Comparison of ENCODE assay signal across 8 cellular contexts in the genomic region with DNA sequence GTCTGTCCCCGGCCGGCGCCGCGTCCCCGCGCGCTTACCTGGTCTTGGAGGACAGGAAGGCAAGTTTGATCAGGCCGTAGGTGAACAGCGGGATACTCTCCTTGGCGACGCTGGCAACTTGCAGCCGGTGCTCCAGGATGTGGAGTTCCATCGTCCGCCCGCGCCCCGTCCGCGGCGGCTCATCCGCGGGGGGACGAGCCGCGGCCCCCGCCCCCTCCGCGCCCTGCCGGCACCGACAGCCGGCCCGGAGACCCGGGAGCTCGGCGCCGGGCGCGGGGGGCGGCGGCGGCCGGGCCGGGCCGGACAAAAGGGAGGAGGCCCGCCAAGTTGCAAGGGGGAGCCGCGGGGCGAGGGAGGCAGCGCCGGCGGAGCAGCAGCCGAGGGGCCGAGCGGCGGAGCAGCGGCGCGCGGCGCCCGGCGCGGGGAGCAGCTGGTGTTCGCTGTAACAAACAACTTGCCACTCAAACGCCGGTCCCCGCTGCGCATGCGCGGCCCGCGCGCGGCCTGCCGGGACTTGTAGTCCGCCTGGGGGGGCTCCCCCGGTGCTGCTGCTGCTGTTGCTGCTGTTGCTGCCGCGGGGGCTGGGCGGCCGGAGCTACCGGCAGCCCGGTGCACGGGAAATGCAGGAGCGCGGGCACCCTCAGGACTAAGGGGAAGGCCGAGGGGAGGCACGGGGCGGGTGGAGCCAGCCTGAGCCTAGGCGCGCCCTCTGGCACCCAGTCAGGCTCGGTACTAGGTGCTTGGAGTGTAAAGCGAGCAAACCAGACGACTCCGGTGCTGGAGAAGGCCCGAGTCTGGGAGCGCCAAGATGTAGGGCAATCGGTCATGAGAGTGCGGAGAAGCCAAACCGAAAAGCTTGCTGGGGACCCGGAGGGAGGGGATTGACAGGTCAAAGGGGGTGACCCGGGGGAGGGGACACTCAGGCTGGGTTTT.
DNase-seq lines count a peak whose midpoint lies in the region; ATAC-seq lines count a peak whose summit lies in the region.
"Not testable (repeated sequence)": the region's sequence is repeated elsewhere in the genome, so short reads cannot be mapped to it uniquely, and the experiment has no call there.

No MANE protein-coding gene starts in this region.

- peak overlapping the region; percentile 55 for H3K4me3 Mint-ChIP-seq in activated naive CD4-positive, alpha-beta T cell treated with anti-CD3 and anti-CD28 coated beads for 36 hours
- peak overlapping the region in 1 of 5 donors; percentile 24 for H3K4me3 Mint-ChIP-seq in immature natural killer cell

- H3K9me3 Mint-ChIP-seq in activated naive CD4-positive, alpha-beta T cell treated with anti-CD3 and anti-CD28 coated beads for 36 hours; immature natural killer cell: not testable (repeated sequence)

- peak; percentile 94 for ATAC-seq in GM19328 (IDR thresholded peaks at IDR 0.05; ENCODE audit: unreplicated experiment)
- ATAC-seq in HG02610 (IDR thresholded peaks at IDR 0.05; ENCODE audit: unreplicated experiment) = peak; percentile 94
- ATAC-seq in HG03378 (IDR thresholded peaks at IDR 0.05; ENCODE audit: unreplicated experiment) = peak; percentile 90
- ATAC-seq in activated CD4-positive, CD25-positive, alpha-beta regulatory T cell treated with anti-CD3 and anti-CD28 coated beads, Interleukin-2, amount 50 U/mL, for 24 hours = peak; percentile 94 to 95
- peak; percentile 94 for ATAC-seq in aorta (ENCODE audit: low FRiP score)

- H3K27me3 Mint-ChIP-seq in activated naive CD4-positive, alpha-beta T cell treated with anti-CD3 and anti-CD28 coated beads for 36 hours (ENCODE audit: low read depth); immature natural killer cell (ENCODE audit: low read depth in 3 of 3): not testable (repeated sequence)

- WGBS in aorta, 2 donors = 0% methylated on average over 14 of the region's 103 CpGs; no CpG with 5 or more reads in 1 of the 2 donors

- H3K36me3 Mint-ChIP-seq in activated naive CD4-positive, alpha-beta T cell treated with anti-CD3 and anti-CD28 coated beads for 36 hours (ENCODE audit: low read depth); immature natural killer cell: not testable (repeated sequence)

- H3K27ac Mint-ChIP-seq in activated naive CD4-positive, alpha-beta T cell treated with anti-CD3 and anti-CD28 coated beads for 36 hours; immature natural killer cell: not testable (repeated sequence)

- H3K4me1 ChIP-seq in aorta (ENCODE audit: control insufficient read depth in 1 of 2, insufficient read depth in 2 of 2, low read length in 2 of 2) = not testable (repeated sequence)

- not testable (repeated sequence) for H3K4me1 Mint-ChIP-seq in activated naive CD4-positive, alpha-beta T cell treated with anti-CD3 and anti-CD28 coated beads for 36 hours (ENCODE audit: low read depth); immature natural killer cell

- H3K36me3 ChIP-seq in aorta (ENCODE audit: control insufficient read depth in 1 of 2, insufficient read depth in 2 of 2, low read length in 1 of 2) = not testable (repeated sequence)

- H3K9me3 ChIP-seq in aorta (ENCODE audit: control insufficient read depth, low read length) = not testable (repeated sequence)

- not testable (repeated sequence) for H3K4me3 ChIP-seq in aorta (ENCODE audit: low read length in 2 of 2)

- not testable (repeated sequence) for H3K27ac ChIP-seq in aorta (ENCODE audit: low read depth in 1 of 2, low read length in 2 of 2)

- intact Hi-C loops in activated naive CD4-positive, alpha-beta T cell treated with anti-CD3 and anti-CD28 coated beads for 36 hours (cut with micrococcal nuclease); aorta (cut with DNase I): not testable (repeated sequence)

- CTCF ChIA-PET in activated naive CD4-positive, alpha-beta T cell treated with anti-CD3 and anti-CD28 coated beads for 36 hours (lab: Charles Lee) = not testable (repeated sequence)

- H3K27me3 ChIP-seq in aorta (ENCODE audit: control insufficient read depth in 1 of 2, insufficient read depth in 2 of 2, low read length in 1 of 2) = not testable (repeated sequence)

- DNase-seq in activated naive CD4-positive, alpha-beta T cell treated with anti-CD3 and anti-CD28 coated beads for 36 hours = peak; percentile 60
- peak; percentile 57 to 66 (median 60) for DNase-seq in immature natural killer cell
- DNase-seq in stimulated activated CD4-positive, alpha-beta T cell treated with anti-CD3 and anti-CD28 coated beads, Interleukin-15, amount 100 ng/mL, for 24 hours = peak; percentile 58
- not testable (repeated sequence) for DNase-seq in aorta
